12 cellular contexts compared by ENCODE assay signal in genomic region chr2:127078691-127079270, GRCh38. TPM values are rescaled to one million over a fixed set of nuclear protein-coding genes. Genes with fewer than 3 reads are reported as not detected.
DNase-seq lines count a peak whose midpoint lies in the region; ATAC-seq and TF ChIP-seq lines count a peak whose summit lies in the region.
"Had no signal": no experiment of that assay in that cellular context is flagged by ENCODE, and none has a peak within 500 bp of the region (broad histone marks: within the 10 kb centered on the region; RNA-seq: fewer than 3 reads in every experiment).

No MANE protein-coding gene starts in this region.

- H3K4me1 Mint-ChIP-seq in natural killer cell: peaks cover 65 to 97% of the 10 kb centered on the region in 2 donors
- peaks cover 43% of the 10 kb centered on the region for H3K4me1 Mint-ChIP-seq in CD14-positive monocyte
- peaks cover 13% of the 10 kb centered on the region for H3K4me1 Mint-ChIP-seq in HFFc6 (ENCODE audit: low read depth)

- H3K9me3 Mint-ChIP-seq in natural killer cell (no peaks in the 10 kb centered on the region), CD14-positive monocyte (peaks cover 0 to 2% (median 0%) of the 10 kb centered on the region in 7 donors), HFFc6 (no peaks in the 10 kb centered on the region)

- peaks cover 15% of the 10 kb centered on the region; the same call in 1 of the 2 replicates for H3K9me1 ChIP-seq in IMR-90 (ENCODE audit: insufficient read depth, low read length)

- no peak overlapping the region for H2AFZ ChIP-seq in IMR-90 (replicated peaks; ENCODE audit: low read length, poor library complexity)

- H3K27me3 ChIP-seq in BLaER1 (no peaks in the 10 kb centered on the region), IMR-90 (ENCODE audit: control insufficient read depth, insufficient read depth, low read length) (no peaks in the 10 kb centered on the region)

- in situ Hi-C loops in IMR-90 (cut with MboI; ENCODE audit: low sequenced_read_pairs): no loop called here

- DNase-seq in IMR-90: no peak
- DNase-seq in natural killer cell: no peak
- DNase-seq in CD14-positive monocyte (ENCODE audit: low spot score): no peak
- DNase-seq in HFFc6: no peak
- DNase-seq: cerebellar nuclear complex, MM.1S, NCI-H226, OCI-M1 had no signal

- H2BK15ac ChIP-seq in IMR-90 (ENCODE audit: low read depth, low read length): no peak overlapping the region

- H3K4me1 ChIP-seq in BLaER1: peaks cover 96% of the 10 kb centered on the region
- peaks cover 34% of the 10 kb centered on the region for H3K4me1 ChIP-seq in IMR-90 (ENCODE audit: control insufficient read depth, insufficient read depth, low read length)

- ATAC-seq in IMR-90 (ENCODE audit: low read depth): no peak
- ATAC-seq in natural killer cell: no peak
- ATAC-seq in HG03469 (IDR thresholded peaks at IDR 0.05; ENCODE audit: unreplicated experiment): no peak
- ATAC-seq in GM21529 (IDR thresholded peaks at IDR 0.05; ENCODE audit: unreplicated experiment): no peak

- peak overlapping the region; percentile 100 for H3K4me2 ChIP-seq in BLaER1
- no peak overlapping the region for H3K4me2 ChIP-seq in IMR-90 (ENCODE audit: low read depth, low read length)

- no peak overlapping the region for H2BK120ac ChIP-seq in IMR-90 (ENCODE audit: low read depth, low read length)

- H3K14ac ChIP-seq in IMR-90 (replicated peaks; ENCODE audit: low read depth, low read length): no peak overlapping the region

- peaks cover 17 to 64% of the 10 kb centered on the region in 2 experiments; a peak in 3 of 4 replicates for H3K79me1 ChIP-seq in IMR-90 (ENCODE audit: low read depth in 1 of 2, low read length in 2 of 2)

- TF ChIP-seq CTCF in IMR-90 (conservative IDR thresholded peaks at IDR 0.05; ENCODE audit: low read depth, low read length) (no peak), natural killer cell (IDR thresholded peaks at IDR 0.05) (no peak), CD14-positive monocyte (IDR thresholded peaks at IDR 0.05) (no peak), HFFc6 (IDR thresholded peaks at IDR 0.05) (no peak)

- dilution Hi-C loops in IMR-90 (cut with HindIII; ENCODE audit: low sequenced_read_pairs, unreplicated experiment): no loop called here

- no peak overlapping the region for H3K18ac ChIP-seq in IMR-90 (ENCODE audit: low read depth, low read length)

- H4K8ac ChIP-seq in IMR-90 (ENCODE audit: low read depth in 2 of 2, low read length in 2 of 2): no peak overlapping the region

- no peak overlapping the region for H3K56ac ChIP-seq in IMR-90 (ENCODE audit: extremely low read depth, insufficient read depth, low read length)

- H3K36me3 ChIP-seq in BLaER1 (peaks cover 37% of the 10 kb centered on the region), IMR-90 (ENCODE audit: control insufficient read depth, insufficient read depth, low read length) (peaks cover 2% of the 10 kb centered on the region; the same call in 1 of the 2 replicates)

- H3K36me3 Mint-ChIP-seq in natural killer cell: no peaks in the 10 kb centered on the region
- peaks cover 0 to 6% of the 10 kb centered on the region in 2 donors for H3K36me3 Mint-ChIP-seq in CD14-positive monocyte
- H3K36me3 Mint-ChIP-seq in HFFc6 (ENCODE audit: low read depth): no peaks in the 10 kb centered on the region

- H4K20me1 ChIP-seq in BLaER1 (peaks cover 83% of the 10 kb centered on the region), IMR-90 (ENCODE audit: insufficient read depth, low read length) (peaks cover 52% of the 10 kb centered on the region; the same call in 1 of the 2 replicates)

- no peak overlapping the region; the same call in 1 of the 2 replicates for H2AK5ac ChIP-seq in IMR-90 (ENCODE audit: low read depth, low read length)

- intact Hi-C loops in IMR-90 (cut with micrococcal nuclease): no loop called here
- intact Hi-C loops in natural killer cell (cut with micrococcal nuclease): no loop called here
- intact Hi-C loops in CD14-positive monocyte (cut with micrococcal nuclease): loop anchor here in 1 of 2 donors (10.0 kb wide), 1 partner anchor 216 kb away; the partner anchor contains the start of gene ERCC3

- WGBS in IMR-90 (ENCODE audit: extremely low coverage in 2 of 2, insufficient read length in 1 of 2), 2 experiments: 63% methylated on average over 2 of the region's 5 CpGs; no CpG with 5 or more reads in 1 of the 2 experiments
- WGBS in adipose tissue, 3 donors: 62 to 77% (median 63%) methylated on average over 4 to 5 of the region's 5 CpGs

- H3K4me3 ChIP-seq in BLaER1 (no peak overlapping the region), IMR-90 (ENCODE audit: insufficient read depth, low read depth, low read length) (no peak overlapping the region)

- peak overlapping the region; percentile 51 for H2AK9ac ChIP-seq in IMR-90 (replicated peaks; ENCODE audit: low read depth, low read length, poor library complexity)

- no peak overlapping the region for H2BK5ac ChIP-seq in IMR-90 (ENCODE audit: low read depth, low read length, poor library complexity, severe bottlenecking)

- no peak for TF ChIP-seq POLR2A in IMR-90 (IDR thresholded peaks at IDR 0.05; ENCODE audit: low read depth, low read length)

- H3K27ac ChIP-seq in BLaER1 (peak overlapping the region; percentile 95), IMR-90 (ENCODE audit: insufficient read depth, low read length) (no peak overlapping the region), adipose tissue (ENCODE audit: low read depth, low read length) (peak overlapping the region; percentile 33)

- BruUV-seq in IMR-90 (replicated peaks; lab: Mats Ljungman, UMichigan): no TSS peak

- peak overlapping the region; percentile 32; the same call in 1 of the 2 replicates for H3K4ac ChIP-seq in IMR-90 (ENCODE audit: low read depth, low read length)

- H3K27me3 Mint-ChIP-seq in natural killer cell (ENCODE audit: low read depth in 2 of 2): no peaks in the 10 kb centered on the region
- H3K27me3 Mint-ChIP-seq in CD14-positive monocyte (ENCODE audit: low read depth in 3 of 3): peaks cover 5 to 18% (median 11%) of the 10 kb centered on the region in 3 donors
- peaks cover 2% of the 10 kb centered on the region for H3K27me3 Mint-ChIP-seq in HFFc6 (ENCODE audit: insufficient read depth)

- no peak overlapping the region for H3K23ac ChIP-seq in IMR-90 (ENCODE audit: low read depth, low read length)

- CTCF ChIA-PET in IMR-90 (lab: Yijun Ruan, JAX): interaction anchor here (1.3 kb wide), 1 partner anchor 28 kb away, joined by 3 read pairs; the partner anchor contains the start of gene BIN1

- H3K27ac Mint-ChIP-seq in natural killer cell (peak overlapping the region; percentile 93 to 97), CD14-positive monocyte (peak overlapping the region in 1 of 7 donors; percentile 42), HFFc6 (no peak overlapping the region)

- H3K9me3 ChIP-seq in BLaER1 (no peaks in the 10 kb centered on the region), IMR-90 (ENCODE audit: control insufficient read depth, insufficient read depth, low read length) (no peaks in the 10 kb centered on the region)

- no peak overlapping the region for H2BK20ac ChIP-seq in IMR-90 (ENCODE audit: low read depth, low read length)

- H3K4me3 Mint-ChIP-seq in natural killer cell (peak overlapping the region; percentile 89), CD14-positive monocyte (no peak overlapping the region), HFFc6 (no peak overlapping the region)

- H4K5ac ChIP-seq in IMR-90 (ENCODE audit: low read depth, low read length): no peak overlapping the region

- TF ChIP-seq RAD21 in IMR-90 (IDR thresholded peaks at IDR 0.05; ENCODE audit: low read length): no peak

- POLR2A ChIA-PET in IMR-90 (lab: Charles Lee; ENCODE audit: unreplicated experiment): no interaction called here

- peak overlapping the region; percentile 42 for H3K9ac ChIP-seq in BLaER1
- no peak overlapping the region for H3K9ac ChIP-seq in IMR-90 (ENCODE audit: low read depth, low read length)

- peak overlapping the region; percentile 59; the same call in 1 of the 2 replicates for H4K91ac ChIP-seq in IMR-90 (ENCODE audit: insufficient read depth, low read depth, low read length)

TF ChIP-seq in IMR-90, 13 proteins besides CTCF, POLR2A, EP300 and RAD21 (continues in another document):
- TF ChIP-seq CHD1 (IDR thresholded peaks at IDR 0.05; ENCODE audit: low read depth, low read length): no peak
- no peak for TF ChIP-seq CEBPB (IDR thresholded peaks at IDR 0.05; ENCODE audit: low read depth, low read length)
- no peak for TF ChIP-seq USF2 (IDR thresholded peaks at IDR 0.05; ENCODE audit: low read depth, low read length)
- no peak for TF ChIP-seq MAZ (IDR thresholded peaks at IDR 0.05; ENCODE audit: borderline replicate concordance, low read depth, low read length)
- TF ChIP-seq FOS (IDR thresholded peaks at IDR 0.05; ENCODE audit: low read depth, low read length): no peak
- TF ChIP-seq ELK1 (IDR thresholded peaks at IDR 0.05; ENCODE audit: borderline replicate concordance, low read depth, low read length): no peak
- TF ChIP-seq MAFK (IDR thresholded peaks at IDR 0.05; ENCODE audit: low read depth, low read length): no peak
- no peak for TF ChIP-seq RCOR1 (IDR thresholded peaks at IDR 0.05; ENCODE audit: insufficient replicate concordance, low read length)
- TF ChIP-seq BHLHE40 (IDR thresholded peaks at IDR 0.05; ENCODE audit: low read depth, low read length): no peak

RNA-seq across cellular contexts. Expression of gene BIN1, which starts 28.2 kb away (rescaled TPM):
- total RNA-seq in IMR-90 (2012; rRNA removed) (18.1 and 19.7 TPM in 2 replicates), natural killer cell (100 to 1,000 TPM in 2 of 3 donors, 10 to 100 TPM in 1; 73.5 to 131 (median 107) TPM)
- polyA plus RNA-seq in IMR-90 (2012; rRNA removed) (25.7 and 26.4 TPM in 2 replicates), adipose tissue (10 to 100 TPM; 20.9 to 94.1 (median 78.8) TPM), CD14-positive monocyte (1 to 10 TPM; 4.1 to 7.5 TPM)
- 18.6 and 33.9 TPM in 2 replicates for polyA plus RNA-seq in IMR-90 (2012; cell fraction: cytosol; rRNA removed)
- polyA plus RNA-seq in IMR-90 (2012; cell fraction: nucleus; rRNA removed; ENCODE audit: low replicate concordance): 48.9 and 50.9 TPM in 2 replicates
- total RNA-seq in HFFc6 (2021; fragmentation: NEBNext Ultra II Directional; extraction: Animal tissue kit (Norgen Biotek cat#: 25700)): 10 to 100 TPM; 22.6 to 26.1 (median 23.5) TPM
